ENCODE assay signal across 19 cellular contexts in genomic region chr3:8549354-8549753, GRCh38. TPM values are rescaled to one million over a fixed set of nuclear protein-coding genes. Genes with fewer than 3 reads are reported as not detected.
DNase-seq lines count a peak whose midpoint lies in the region; ATAC-seq, FAIRE-seq and TF ChIP-seq lines count a peak whose summit lies in the region.
"Had no signal": no experiment of that assay in that cellular context is flagged by ENCODE, and none has a peak within 500 bp of the region (broad histone marks: within the 10 kb centered on the region; RNA-seq: fewer than 3 reads in every experiment).

No MANE protein-coding gene starts in this region.

- TF ChIP-seq EP300 in K562 (IDR thresholded peaks at IDR 0.05; ENCODE audit: low read length): no peak

- peaks cover 52% of the 10 kb centered on the region for H3F3A ChIP-seq in smooth muscle cell (ENCODE audit: low read depth)

- H3K4me3 ChIP-seq in K562 (no peak overlapping the region), liver (ENCODE audit: low read depth in 1 of 3, low read length in 3 of 3) (no peak overlapping the region), smooth muscle cell (no peak overlapping the region), vagina (no peak overlapping the region), heart right ventricle (no peak overlapping the region)
- H3K4me3 ChIP-seq: GM12878 had no signal

- H3K27ac ChIP-seq in K562 (ENCODE audit: extremely low read depth, low read depth, low read length): no peak overlapping the region
- H3K27ac ChIP-seq in liver (ENCODE audit: low read depth in 1 of 2, low read length in 2 of 2): peak overlapping the region; percentile 51 to 52
- H3K27ac ChIP-seq in smooth muscle cell (ENCODE audit: low read depth): peak overlapping the region; percentile 39
- H3K27ac ChIP-seq in vagina: peak overlapping the region; percentile 63
- H3K27ac ChIP-seq in heart right ventricle: peak overlapping the region in 1 of 10 donors; percentile 46

- H3K79me2 ChIP-seq in K562 (ENCODE audit: control insufficient read depth, insufficient read depth, low read length) (no peaks in the 10 kb centered on the region), smooth muscle cell (ENCODE audit: low read depth) (peaks cover 17% of the 10 kb centered on the region)

- intact Hi-C loops in K562 (cut with micrococcal nuclease) (no loop called here), vagina (cut with DNase I) (no loop called here), heart right ventricle (cut with DNase I) (no loop called here)

- H3K36me3 ChIP-seq in K562 (ENCODE audit: control insufficient read depth, insufficient read depth, low read length) (no peaks in the 10 kb centered on the region), liver (ENCODE audit: control insufficient read depth in 4 of 4, insufficient read depth in 3 of 4, low read depth in 1 of 4, low read length in 3 of 4) (no peaks in the 10 kb centered on the region), smooth muscle cell (ENCODE audit: low read depth) (peaks cover 27% of the 10 kb centered on the region), vagina (no peaks in the 10 kb centered on the region), heart right ventricle (peaks cover 0 to 100% (median 22%) of the 10 kb centered on the region in 9 donors)
- H3K36me3 ChIP-seq: BE2C had no signal

- TF ChIP-seq RAD21 in K562 (CRISPR knock-in tag; conservative IDR thresholded peaks at IDR 0.05 in 1 of 2, IDR thresholded peaks at IDR 0.05 in 1 of 2) (no peak), liver (IDR thresholded peaks at IDR 0.05) (peak; percentile 33 to 65)

- in situ Hi-C loops in K562 (cut with MboI): no loop called here

- H3K4me2 ChIP-seq in K562 (ENCODE audit: insufficient read depth, low read length) (no peak overlapping the region), smooth muscle cell (no peak overlapping the region)

- FAIRE-seq in K562 (lab: Jason Lieb, UNC) (peak; percentile 48), RCC 7860 (lab: Jason Lieb, UNC) (no peak)
- FAIRE-seq: GM12878, H1, HTR-8/SVneo had no signal

- H3K9ac ChIP-seq in K562 (ENCODE audit: insufficient read depth in 1 of 2, low read depth in 2 of 2, low read length in 2 of 2) (no peak overlapping the region), liver (ENCODE audit: low read depth in 1 of 2, low read length in 2 of 2) (no peak overlapping the region), smooth muscle cell (ENCODE audit: low read depth) (no peak overlapping the region)

- POLR2A ChIA-PET in K562 (lab: Yijun Ruan, JAX): no interaction called here

- H4K20me1 ChIP-seq in K562 (replicated peaks; ENCODE audit: control insufficient read depth, insufficient read depth, low read length) (no peaks in the 10 kb centered on the region), smooth muscle cell (ENCODE audit: low read depth) (peaks cover 11% of the 10 kb centered on the region)

- TF ChIP-seq CTCF in K562 (IDR thresholded peaks at IDR 0.05 in 2 of 3, conservative IDR thresholded peaks at IDR 0.05 in 1 of 3; ENCODE audit: insufficient read depth in 2 of 3, low read depth in 1 of 3, low read length in 3 of 3) (no peak), liver (IDR thresholded peaks at IDR 0.05; ENCODE audit: low read depth, low read length, missing input control) (no peak), smooth muscle cell (IDR thresholded peaks at IDR 0.05; ENCODE audit: borderline replicate concordance, insufficient read depth, poor library complexity, severe bottlenecking) (no peak), vagina (IDR thresholded peaks at IDR 0.05) (no peak), heart right ventricle (IDR thresholded peaks at IDR 0.05) (no peak)

- DNase-seq in K562 (ENCODE audit: extremely low read depth in 1 of 4, low spot score in 3 of 4) (no peak), smooth muscle cell (lab: John Stamatoyannopoulos, UW; ENCODE audit: unreplicated experiment) (no peak), vagina (ENCODE audit: extremely low spot score in 2 of 2) (no peak), RCC 7860 (ENCODE audit: low spot score) (no peak), heart right ventricle (no peak)
- DNase-seq: BE2C; CD4-positive, CD25-positive, alpha-beta regulatory T cell; CD8-positive, alpha-beta memory T cell; COR-L47; DMS 273 treated with DMSO at 0.1 percent for 48 hours; DMS53; DND-41; EL; H9 had no signal

- CTCF ChIA-PET in K562 (lab: Yijun Ruan, JAX; ENCODE audit: low intra/inter-chr PET ratio): no interaction called here

- no peaks in the 10 kb centered on the region for H3K9me1 ChIP-seq in K562 (ENCODE audit: control insufficient read depth, insufficient read depth, low read length)

- H3K9me3 ChIP-seq in K562 (replicated peaks; ENCODE audit: control insufficient read depth, insufficient read depth, low read depth, low read length) (no peaks in the 10 kb centered on the region), liver (ENCODE audit: control insufficient read depth in 4 of 4, low read length in 3 of 4) (no peaks in the 10 kb centered on the region), smooth muscle cell (replicated peaks; ENCODE audit: low read depth) (no peaks in the 10 kb centered on the region), vagina (no peaks in the 10 kb centered on the region), heart right ventricle (no peaks in the 10 kb centered on the region)
- H3K9me3 ChIP-seq: BE2C had no signal

- no peak for ATAC-seq in K562
- ATAC-seq in HG03196 (IDR thresholded peaks at IDR 0.05; ENCODE audit: unreplicated experiment): no peak
- no peak for ATAC-seq in heart right ventricle
- ATAC-seq: GM12878 had no signal

- WGBS in K562 (ENCODE audit: insufficient coverage, low coverage, missing lambda C conversion rate): 0% methylated on average over 1 of the region's 1 CpG
- 24% methylated on average over 1 of the region's 1 CpG for WGBS in liver
- 88% methylated on average over 1 of the region's 1 CpG for WGBS in smooth muscle cell (ENCODE audit: low lambda C conversion rate)
- 74 to 84% methylated on average over 1 of the region's 1 CpG for WGBS in heart right ventricle, 2 donors

- no TSS peak for BruUV-seq in K562 (replicated peaks; lab: Mats Ljungman, UMichigan)

- H3K27me3 ChIP-seq in K562 (ENCODE audit: control insufficient read depth in 2 of 2, insufficient read depth in 2 of 2, low read length in 2 of 2): peaks cover 15 to 67% of the 10 kb centered on the region in 2 experiments; a peak in 4 of 5 replicates
- no peaks in the 10 kb centered on the region for H3K27me3 ChIP-seq in liver (ENCODE audit: control insufficient read depth in 4 of 4, insufficient read depth in 4 of 4, low read length in 3 of 4)
- H3K27me3 ChIP-seq in smooth muscle cell (ENCODE audit: low read depth): no peaks in the 10 kb centered on the region
- H3K27me3 ChIP-seq in vagina: no peaks in the 10 kb centered on the region
- H3K27me3 ChIP-seq in heart right ventricle: no peaks in the 10 kb centered on the region
- H3K27me3 ChIP-seq: BE2C had no signal

- TF ChIP-seq POLR2A in K562 (conservative IDR thresholded peaks at IDR 0.05): no peak
- TF ChIP-seq POLR2A in vagina (IDR thresholded peaks at IDR 0.05): no peak

- H2AFZ ChIP-seq in K562 (ENCODE audit: low read depth, low read length): no peak overlapping the region
- no peak overlapping the region for H2AFZ ChIP-seq in smooth muscle cell (ENCODE audit: low read depth)

- H3K4me1 ChIP-seq in K562 (replicated peaks in 1 of 2; ENCODE audit: control insufficient read depth in 2 of 2, insufficient read depth in 2 of 2, low read length in 2 of 2) (no peaks in the 10 kb centered on the region), liver (ENCODE audit: control insufficient read depth in 4 of 4, insufficient read depth in 4 of 4, low read length in 3 of 4) (peaks cover 6 to 14% (median 10%) of the 10 kb centered on the region in 4 donors), smooth muscle cell (ENCODE audit: low read depth) (peaks cover under 1% of the 10 kb centered on the region), vagina (peaks cover 43% of the 10 kb centered on the region), heart right ventricle (peaks cover 0 to 57% (median 28%) of the 10 kb centered on the region in 9 donors)
- H3K4me1 ChIP-seq: BE2C had no signal

TF ChIP-seq in K562, 482 proteins besides CTCF, POLR2A, EP300 and RAD21 (continues in another document):
- no peak for TF ChIP-seq RBM25 (IDR thresholded peaks at IDR 0.05; ENCODE audit: low read depth, low read length, severe bottlenecking)
- TF ChIP-seq PCBP2 (IDR thresholded peaks at IDR 0.05; ENCODE audit: low read depth, low read length, poor library complexity, severe bottlenecking): no peak
- no peak for TF ChIP-seq CREB1 (IDR thresholded peaks at IDR 0.05)
- TF ChIP-seq CREB1 (CRISPR knock-in tag; IDR thresholded peaks at IDR 0.05): no peak

TF ChIP-seq in liver, 16 proteins besides CTCF, POLR2A, EP300 and RAD21 (continues in another document):
- TF ChIP-seq RXRA (IDR thresholded peaks at IDR 0.05) (peak; percentile 92 to 95), ATF3 (IDR thresholded peaks at IDR 0.05) (no peak), YY1 (IDR thresholded peaks at IDR 0.05) (peak; percentile 45), TAF1 (conservative IDR thresholded peaks at IDR 0.05) (no peak)

RNA-seq across cellular contexts. Expression of gene LMCD1, which starts 47.7 kb away (rescaled TPM):
- total RNA-seq in K562 (2011; cell fraction: chromatin; rRNA removed; ENCODE audit: low replicate concordance): not detected in 2 replicates
- total RNA-seq in K562 (2011; cell fraction: nucleolus; rRNA removed): not detected in 2 replicates
- not detected in 2 replicates for total RNA-seq in K562 (2011; cell fraction: nucleoplasm; rRNA removed)
- total RNA-seq in K562 (2014; rRNA removed): not detected in 2 replicates
- not detected in 2 replicates for total RNA-seq in K562 (2014; rRNA removed; fragmentation: Illumina TruSeq; extraction: Trizol)
- not detected in 2 replicates for total RNA-seq in K562 (2015; rRNA removed; fragmentation: Illumina TruSeq; extraction: Trizol)
- total RNA-seq in K562 (2021): not detected in 2 replicates
- not detected in 2 replicates for polyA plus RNA-seq in K562 (2011; rRNA removed)
- not detected in 2 replicates for polyA plus RNA-seq in K562 (2011; cell fraction: cytosol; rRNA removed)
- polyA plus RNA-seq in K562 (2011; cell fraction: nucleus; rRNA removed): not detected in 2 replicates
- polyA plus RNA-seq in K562 (2012): 0.01 and 0.15 TPM in 2 replicates
- not detected in 2 replicates for polyA plus RNA-seq in K562 (2014; fragmentation: Illumina TruSeq; extraction: Trizol)
- polyA plus RNA-seq in K562 (2014; fragmentation: Nextera tagmentation; extraction: Ambion mirVana): not detected
- 0.60 TPM in 1 of 2 replicates, not detected in the other for polyA plus RNA-seq in K562 (2014; rRNA removed)
- polyA minus RNA-seq in K562 (2011; rRNA and poly(A)+ RNA removed): not detected in 2 replicates
- not detected in 2 replicates for polyA minus RNA-seq in K562 (2011; cell fraction: cytosol; rRNA and poly(A)+ RNA removed)
- not detected in 2 replicates for polyA minus RNA-seq in K562 (2011; cell fraction: nucleus; rRNA and poly(A)+ RNA removed)
- total RNA-seq in liver: 1 to 10 TPM; 5.2 to 8.3 TPM
- polyA plus RNA-seq in liver: 1 to 10 TPM; 3.1 to 6.8 TPM
- 187 and 276 TPM in 2 replicates for total RNA-seq in smooth muscle cell
- polyA plus RNA-seq in smooth muscle cell: 356 and 524 TPM in 2 replicates
- 78.3 TPM for total RNA-seq in vagina
- total RNA-seq in heart right ventricle: 10 to 100 TPM; 28.2 to 75.7 (median 45.7) TPM
- 100 to 1,000 TPM in 1 of 2 donors, 10 to 100 TPM in 1; 18.6 to 459 TPM for polyA plus RNA-seq in heart right ventricle

Comparison
In these comparisons a context has a peak if more than half of its experiments do, and no peak if none do; other contexts are left out.
1. RNA of gene LMCD1, which starts 47.7 kb away (total RNA-seq): 187 to 276 TPM in smooth muscle cell, 78.3 TPM in vagina (single experiment), 28.2 to 75.7 TPM in heart right ventricle and 5.2 to 8.3 TPM in liver; not detected in K562; every median in the first group is over 4 times any median in the second.